In genomic region chr5:11422342-11422741, GRCh38 we compare ENCODE assay signal across 25 cellular contexts.
"Had no signal": no experiment of that assay in that cellular context is flagged by ENCODE, and none has a peak within 500 bp of the region (broad histone marks: within the 10 kb centered on the region; RNA-seq: fewer than 3 reads in every experiment).

No MANE protein-coding gene starts in this region.

- H3K4me3 ChIP-seq: colonic mucosa, esophagus squamous epithelium, gastrocnemius medialis, heart right ventricle, lower lobe of right lung, mucosa of descending colon had no signal

- H3K4me3 Mint-ChIP-seq: dendritic cell treated with granulocyte-macrophage colony-stimulating factor and Interleukin-4, amounts not matched to agents 40 ng/mL and 50 ng/mL, for 4 days; effector memory CD8-positive, alpha-beta T cell; endodermal cell; immature natural killer cell; naive B cell had no signal

- H3K27me3 ChIP-seq: colonic mucosa, esophagus squamous epithelium, gastrocnemius medialis, heart right ventricle had no signal

- DNase-seq: colonic mucosa; cortex of kidney; effector CD8-positive, alpha-beta T cell; effector memory CD8-positive, alpha-beta T cell; endodermal cell; erythroblast; esophagus squamous epithelium; foreskin fibroblast; foreskin melanocyte; gastrocnemius medialis; heart right ventricle; immature natural killer cell; islet precursor cell; kidney; kidney glomerular epithelial cell; left colon; left ventricle myocardium superior; lower lobe of right lung; mesenchymal stem cell; mucosa of descending colon; naive B cell had no signal

- H3K4me1 Mint-ChIP-seq: endodermal cell, immature natural killer cell, naive B cell had no signal

- H3K9me3 ChIP-seq: colonic mucosa, esophagus squamous epithelium, mucosa of descending colon had no signal

- H3K27ac ChIP-seq: colonic mucosa, epithelial cell of prostate, esophagus squamous epithelium, gastrocnemius medialis, heart right ventricle, lower lobe of right lung had no signal

- H3K4me1 ChIP-seq: colonic mucosa, esophagus squamous epithelium, gastrocnemius medialis, heart right ventricle, lower lobe of right lung had no signal

- H3K27me3 Mint-ChIP-seq: dendritic cell treated with granulocyte-macrophage colony-stimulating factor and Interleukin-4, amounts not matched to agents 40 ng/mL and 50 ng/mL, for 4 days; effector memory CD8-positive, alpha-beta T cell had no signal

- H3K27ac Mint-ChIP-seq: dendritic cell treated with granulocyte-macrophage colony-stimulating factor and Interleukin-4, amounts not matched to agents 40 ng/mL and 50 ng/mL, for 4 days; effector memory CD8-positive, alpha-beta T cell; endodermal cell; immature natural killer cell; naive B cell had no signal

- ATAC-seq: effector memory CD8-positive, alpha-beta T cell; esophagus mucosa; gastrocnemius medialis; left colon; left lobe of liver; left ventricle myocardium superior; lower lobe of right lung; mucosa of descending colon had no signal

- H3K36me3 Mint-ChIP-seq: immature natural killer cell, naive B cell had no signal

- H3K36me3 ChIP-seq: colonic mucosa, esophagus squamous epithelium, gastrocnemius medialis, heart right ventricle, lower lobe of right lung had no signal
